28 cellular contexts compared by ENCODE assay signal in the genomic region with DNA sequence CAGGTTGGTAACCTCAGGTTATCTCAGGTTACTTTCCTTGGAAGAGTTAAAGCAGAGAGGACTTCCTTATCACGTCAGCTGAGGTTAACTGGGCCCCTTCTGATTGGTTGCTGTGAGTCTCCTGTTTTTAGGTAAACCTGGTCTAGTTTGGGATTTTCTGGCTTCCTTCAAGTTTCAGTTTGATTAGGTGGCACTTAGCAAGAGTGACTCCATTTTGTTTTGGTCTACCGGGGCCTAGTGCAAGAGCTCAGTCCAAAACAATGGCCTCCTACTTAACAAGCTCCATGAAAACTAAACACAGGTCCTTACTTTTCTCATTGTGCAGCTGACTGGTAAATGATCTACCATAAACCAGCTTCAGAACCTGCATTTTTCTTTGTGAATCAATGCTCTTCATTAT.
"Had no signal": no experiment of that assay in that cellular context is flagged by ENCODE, and none has a peak within 500 bp of the region (broad histone marks: within the 10 kb centered on the region; RNA-seq: fewer than 3 reads in every experiment).

No MANE protein-coding gene starts in this region.

- ATAC-seq: effector memory CD8-positive, alpha-beta T cell; esophagus mucosa; foreskin keratinocyte; gastrocnemius medialis; gastroesophageal sphincter; heart left ventricle; heart right ventricle had no signal

- H3K27me3 Mint-ChIP-seq: dendritic cell treated with granulocyte-macrophage colony-stimulating factor and Interleukin-4, amounts not matched to agents 40 ng/mL and 50 ng/mL, for 4 days had no signal

- H3K4me1 Mint-ChIP-seq: endodermal cell had no signal

- DNase-seq: colonic mucosa; cortex of kidney; dermis blood vessel endothelial cell; dorsolateral prefrontal cortex; effector CD4-positive, alpha-beta T cell; effector CD8-positive, alpha-beta T cell; effector memory CD4-positive, alpha-beta T cell; effector memory CD8-positive, alpha-beta T cell; endodermal cell; erythroblast; esophagus squamous epithelium; foreskin fibroblast; foreskin keratinocyte; foreskin melanocyte; gastrocnemius medialis; glutamatergic neuron; heart left ventricle; heart right ventricle had no signal

- H3K9me3 ChIP-seq: colonic mucosa, esophagus squamous epithelium, gastrocnemius medialis had no signal

- H3K4me1 ChIP-seq: colonic mucosa, esophagus muscularis mucosa, esophagus squamous epithelium, foreskin keratinocyte, gastrocnemius medialis, gastroesophageal sphincter, heart left ventricle, heart right ventricle had no signal

- H3K27ac ChIP-seq: colonic mucosa, coronary artery, dorsolateral prefrontal cortex, epithelial cell of prostate, esophagus muscularis mucosa, esophagus squamous epithelium, foreskin keratinocyte, gastrocnemius medialis, gastroesophageal sphincter, heart left ventricle, heart right ventricle had no signal

- H3K4me3 ChIP-seq: colonic mucosa, coronary artery, dorsolateral prefrontal cortex, esophagus muscularis mucosa, esophagus squamous epithelium, gastrocnemius medialis, gastroesophageal sphincter, heart left ventricle, heart right ventricle had no signal

- FAIRE-seq: colon, endometrium, endothelial cell of umbilical vein, frontal cortex had no signal

- H3K27me3 ChIP-seq: colonic mucosa, dorsolateral prefrontal cortex, esophagus muscularis mucosa, esophagus squamous epithelium, gastrocnemius medialis, gastroesophageal sphincter, heart left ventricle, heart right ventricle had no signal

- H3K36me3 ChIP-seq: colonic mucosa, esophagus muscularis mucosa, esophagus squamous epithelium, gastrocnemius medialis, gastroesophageal sphincter, heart left ventricle, heart right ventricle had no signal

- H3K27ac Mint-ChIP-seq: dendritic cell treated with granulocyte-macrophage colony-stimulating factor and Interleukin-4, amounts not matched to agents 40 ng/mL and 50 ng/mL, for 4 days; effector memory CD8-positive, alpha-beta T cell; endodermal cell had no signal

- H3K4me3 Mint-ChIP-seq: dendritic cell treated with granulocyte-macrophage colony-stimulating factor and Interleukin-4, amounts not matched to agents 40 ng/mL and 50 ng/mL, for 4 days; effector memory CD8-positive, alpha-beta T cell; endodermal cell had no signal
